ENCODE assay signal across 1 cellular context in the genomic region with DNA sequence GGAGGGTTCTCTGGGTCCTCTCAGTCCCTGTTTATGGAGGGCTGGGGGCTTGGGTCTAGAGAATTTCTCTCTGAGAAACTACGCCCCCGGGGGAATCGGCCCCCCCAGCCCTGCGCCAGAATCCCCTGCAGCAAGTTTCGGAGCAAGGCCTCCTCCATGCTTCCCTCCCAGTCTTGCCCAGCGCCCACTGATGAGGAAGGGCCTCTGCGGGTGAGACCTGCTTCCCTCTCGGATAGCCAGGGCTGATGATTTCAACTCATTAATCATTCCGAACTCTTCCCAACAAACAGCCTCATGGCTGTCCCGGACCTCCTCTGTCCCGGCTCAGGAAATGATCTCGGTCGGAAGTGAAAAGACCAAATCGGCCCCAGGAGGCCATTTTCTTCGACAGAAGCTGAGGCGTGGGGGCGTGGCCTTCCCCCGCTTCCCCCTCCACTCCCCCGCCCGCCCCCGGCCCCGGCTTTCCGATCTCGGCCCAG.
TF ChIP-seq lines count a peak whose summit lies in the region.

No MANE protein-coding gene starts in this region.

TF ChIP-seq in K562, 482 proteins besides CTCF, POLR2A, EP300 and RAD21 (continues in another document):
- TF ChIP-seq SUPT5H (IDR thresholded peaks at IDR 0.05) (peak; percentile 47), ZNF766 (CRISPR knock-in tag; conservative IDR thresholded peaks at IDR 0.05) (0 out of 2 replicates have a peak, but pooled peaks have one; percentile 30), ZNF41 (CRISPR knock-in tag; conservative IDR thresholded peaks at IDR 0.05) (peak; percentile 76; the same call in 1 of the 2 replicates), CTBP1 (IDR thresholded peaks at IDR 0.05; ENCODE audit: borderline replicate concordance) (no peak), POLR2G (IDR thresholded peaks at IDR 0.05; ENCODE audit: low read depth, low read length) (peak; percentile 11; the same call in 1 of the 2 replicates), TAF7 (tag; IDR thresholded peaks at IDR 0.05) (peak; percentile 58; the same call in 1 of the 2 replicates), RCOR1 (IDR thresholded peaks at IDR 0.05; ENCODE audit: borderline replicate concordance in 1 of 2, low read depth in 2 of 2, low read length in 2 of 2) (no peak), EP400 (IDR thresholded peaks at IDR 0.05) (0 out of 2 replicates have a peak, but pooled peaks have one; percentile 7), ZNF589 (CRISPR knock-in tag; IDR thresholded peaks at IDR 0.05; ENCODE audit: low read depth) (0 out of 2 replicates have a peak, but pooled peaks have one; percentile 5), PHF8 (IDR thresholded peaks at IDR 0.05; ENCODE audit: borderline replicate concordance, low read length) (peak; percentile 77), SRSF9 (IDR thresholded peaks at IDR 0.05; ENCODE audit: borderline replicate concordance, low read depth, low read length) (no peak), ZSCAN32 (CRISPR knock-in tag; IDR thresholded peaks at IDR 0.05) (peak; percentile 67), ELF2 (CRISPR knock-in tag; IDR thresholded peaks at IDR 0.05) (peak; percentile 68; the same call in 1 of the 2 replicates), THRAP3 (IDR thresholded peaks at IDR 0.05; ENCODE audit: borderline replicate concordance) (0 out of 2 replicates have a peak, but pooled peaks have one; percentile 2), ZFP36 (IDR thresholded peaks at IDR 0.05; ENCODE audit: low read depth, low read length, partially characterized antibody) (peak; percentile 31), POLR3G (IDR thresholded peaks at IDR 0.05; ENCODE audit: extremely low read depth, insufficient read length, insufficient replicate concordance) (no peak), PHF20 (IDR thresholded peaks at IDR 0.05; ENCODE audit: partially characterized antibody) (peak; percentile 1), C11orf30 (IDR thresholded peaks at IDR 0.05; ENCODE audit: low read depth) (0 out of 2 replicates have a peak, but pooled peaks have one; percentile 2), ZNF12 (CRISPR knock-in tag; IDR thresholded peaks at IDR 0.05) (0 out of 2 replicates have a peak, but pooled peaks have one; percentile 34), ZNF436 (CRISPR knock-in tag; IDR thresholded peaks at IDR 0.05) (0 out of 2 replicates have a peak, but pooled peaks have one; percentile 4), IFI16 (CRISPR knock-in tag; IDR thresholded peaks at IDR 0.05) (no peak), BCOR (IDR thresholded peaks at IDR 0.05) (no peak), PTRF (tag; IDR thresholded peaks at IDR 0.05) (0 out of 2 replicates have a peak, but pooled peaks have one; percentile 15), ZKSCAN1 (IDR thresholded peaks at IDR 0.05; ENCODE audit: low read depth, low read length) (no peak), ZNF699 (CRISPR knock-in tag; IDR thresholded peaks at IDR 0.05; ENCODE audit: insufficient replicate concordance) (no peak), ERF (CRISPR knock-in tag; IDR thresholded peaks at IDR 0.05) (0 out of 2 replicates have a peak, but pooled peaks have one; percentile 69), E2F3 (CRISPR knock-in tag; IDR thresholded peaks at IDR 0.05) (peak; percentile 88), DACH1 (IDR thresholded peaks at IDR 0.05; ENCODE audit: partially characterized antibody) (no peak), RNF2 (IDR thresholded peaks at IDR 0.05) (0 out of 2 replicates have a peak, but pooled peaks have one; percentile 38), TAF9B (IDR thresholded peaks at IDR 0.05; ENCODE audit: partially characterized antibody) (peak; percentile 17), MEIS2 (IDR thresholded peaks at IDR 0.05; ENCODE audit: partially characterized antibody) (no peak), ZNF586 (CRISPR knock-in tag; conservative IDR thresholded peaks at IDR 0.05) (0 out of 2 replicates have a peak, but pooled peaks have one; percentile 10), RBFOX2 (IDR thresholded peaks at IDR 0.05; ENCODE audit: low read depth, low read length) (peak; percentile 71), NFRKB (IDR thresholded peaks at IDR 0.05; ENCODE audit: low read depth) (peak; percentile 73), CBX8 (IDR thresholded peaks at IDR 0.05; ENCODE audit: borderline replicate concordance, extremely low read depth, low read depth, low read length, poor library complexity, severe bottlenecking) (no peak), DMBX1 (CRISPR knock-in tag; IDR thresholded peaks at IDR 0.05; ENCODE audit: borderline replicate concordance) (peak; percentile 70), HNRNPH1 (optimal IDR thresholded peaks at IDR 0.05; ENCODE audit: low read depth, low read length) (no peak), ZBTB17 (CRISPR knock-in tag; IDR thresholded peaks at IDR 0.05) (peak; percentile 61; the same call in 1 of the 2 replicates), SRF (CRISPR knock-in tag; IDR thresholded peaks at IDR 0.05) (peak in 1 of 2 experiments; percentile 75; a peak in 1 of 4 replicates), FOXJ2 (tag; IDR thresholded peaks at IDR 0.05) (no peak), ZFX (CRISPR knock-in tag; IDR thresholded peaks at IDR 0.05) (peak; percentile 94), BRF1 (IDR thresholded peaks at IDR 0.05; ENCODE audit: borderline replicate concordance, extremely low read depth, insufficient read length) (no peak)
- TF ChIP-seq, protein P1, sequence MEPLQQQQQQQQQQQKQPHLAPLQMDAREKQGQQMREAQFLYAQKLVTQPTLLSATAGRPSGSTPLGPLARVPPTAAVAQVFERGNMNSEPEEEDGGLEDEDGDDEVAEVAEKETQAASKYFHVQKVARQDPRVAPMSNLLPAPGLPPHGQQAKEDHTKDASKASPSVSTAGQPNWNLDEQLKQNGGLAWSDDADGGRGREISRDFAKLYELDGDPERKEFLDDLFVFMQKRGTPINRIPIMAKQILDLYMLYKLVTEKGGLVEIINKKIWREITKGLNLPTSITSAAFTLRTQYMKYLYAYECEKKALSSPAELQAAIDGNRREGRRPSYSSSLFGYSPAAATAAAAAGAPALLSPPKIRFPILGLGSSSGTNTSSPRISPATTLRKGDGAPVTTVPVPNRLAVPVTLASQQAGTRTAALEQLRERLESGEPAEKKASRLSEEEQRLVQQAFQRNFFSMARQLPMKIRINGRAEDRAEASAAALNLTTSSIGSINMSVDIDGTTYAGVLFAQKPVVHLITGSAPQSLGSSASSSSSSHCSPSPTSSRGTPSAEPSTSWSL (CRISPR knock-in tag; IDR thresholded peaks at IDR 0.05; ENCODE audit: borderline replicate concordance), result no peak
- TF ChIP-seq, protein P2, sequence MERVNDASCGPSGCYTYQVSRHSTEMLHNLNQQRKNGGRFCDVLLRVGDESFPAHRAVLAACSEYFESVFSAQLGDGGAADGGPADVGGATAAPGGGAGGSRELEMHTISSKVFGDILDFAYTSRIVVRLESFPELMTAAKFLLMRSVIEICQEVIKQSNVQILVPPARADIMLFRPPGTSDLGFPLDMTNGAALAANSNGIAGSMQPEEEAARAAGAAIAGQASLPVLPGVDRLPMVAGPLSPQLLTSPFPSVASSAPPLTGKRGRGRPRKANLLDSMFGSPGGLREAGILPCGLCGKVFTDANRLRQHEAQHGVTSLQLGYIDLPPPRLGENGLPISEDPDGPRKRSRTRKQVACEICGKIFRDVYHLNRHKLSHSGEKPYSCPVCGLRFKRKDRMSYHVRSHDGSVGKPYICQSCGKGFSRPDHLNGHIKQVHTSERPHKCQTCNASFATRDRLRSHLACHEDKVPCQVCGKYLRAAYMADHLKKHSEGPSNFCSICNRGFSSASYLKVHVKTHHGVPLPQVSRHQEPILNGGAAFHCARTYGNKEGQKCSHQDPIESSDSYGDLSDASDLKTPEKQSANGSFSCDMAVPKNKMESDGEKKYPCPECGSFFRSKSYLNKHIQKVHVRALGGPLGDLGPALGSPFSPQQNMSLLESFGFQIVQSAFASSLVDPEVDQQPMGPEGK (CRISPR knock-in tag; IDR thresholded peaks at IDR 0.05; ENCODE audit: borderline replicate concordance), result 0 out of 2 replicates have a peak, but pooled peaks have one; percentile 39
- TF ChIP-seq, protein P3, sequence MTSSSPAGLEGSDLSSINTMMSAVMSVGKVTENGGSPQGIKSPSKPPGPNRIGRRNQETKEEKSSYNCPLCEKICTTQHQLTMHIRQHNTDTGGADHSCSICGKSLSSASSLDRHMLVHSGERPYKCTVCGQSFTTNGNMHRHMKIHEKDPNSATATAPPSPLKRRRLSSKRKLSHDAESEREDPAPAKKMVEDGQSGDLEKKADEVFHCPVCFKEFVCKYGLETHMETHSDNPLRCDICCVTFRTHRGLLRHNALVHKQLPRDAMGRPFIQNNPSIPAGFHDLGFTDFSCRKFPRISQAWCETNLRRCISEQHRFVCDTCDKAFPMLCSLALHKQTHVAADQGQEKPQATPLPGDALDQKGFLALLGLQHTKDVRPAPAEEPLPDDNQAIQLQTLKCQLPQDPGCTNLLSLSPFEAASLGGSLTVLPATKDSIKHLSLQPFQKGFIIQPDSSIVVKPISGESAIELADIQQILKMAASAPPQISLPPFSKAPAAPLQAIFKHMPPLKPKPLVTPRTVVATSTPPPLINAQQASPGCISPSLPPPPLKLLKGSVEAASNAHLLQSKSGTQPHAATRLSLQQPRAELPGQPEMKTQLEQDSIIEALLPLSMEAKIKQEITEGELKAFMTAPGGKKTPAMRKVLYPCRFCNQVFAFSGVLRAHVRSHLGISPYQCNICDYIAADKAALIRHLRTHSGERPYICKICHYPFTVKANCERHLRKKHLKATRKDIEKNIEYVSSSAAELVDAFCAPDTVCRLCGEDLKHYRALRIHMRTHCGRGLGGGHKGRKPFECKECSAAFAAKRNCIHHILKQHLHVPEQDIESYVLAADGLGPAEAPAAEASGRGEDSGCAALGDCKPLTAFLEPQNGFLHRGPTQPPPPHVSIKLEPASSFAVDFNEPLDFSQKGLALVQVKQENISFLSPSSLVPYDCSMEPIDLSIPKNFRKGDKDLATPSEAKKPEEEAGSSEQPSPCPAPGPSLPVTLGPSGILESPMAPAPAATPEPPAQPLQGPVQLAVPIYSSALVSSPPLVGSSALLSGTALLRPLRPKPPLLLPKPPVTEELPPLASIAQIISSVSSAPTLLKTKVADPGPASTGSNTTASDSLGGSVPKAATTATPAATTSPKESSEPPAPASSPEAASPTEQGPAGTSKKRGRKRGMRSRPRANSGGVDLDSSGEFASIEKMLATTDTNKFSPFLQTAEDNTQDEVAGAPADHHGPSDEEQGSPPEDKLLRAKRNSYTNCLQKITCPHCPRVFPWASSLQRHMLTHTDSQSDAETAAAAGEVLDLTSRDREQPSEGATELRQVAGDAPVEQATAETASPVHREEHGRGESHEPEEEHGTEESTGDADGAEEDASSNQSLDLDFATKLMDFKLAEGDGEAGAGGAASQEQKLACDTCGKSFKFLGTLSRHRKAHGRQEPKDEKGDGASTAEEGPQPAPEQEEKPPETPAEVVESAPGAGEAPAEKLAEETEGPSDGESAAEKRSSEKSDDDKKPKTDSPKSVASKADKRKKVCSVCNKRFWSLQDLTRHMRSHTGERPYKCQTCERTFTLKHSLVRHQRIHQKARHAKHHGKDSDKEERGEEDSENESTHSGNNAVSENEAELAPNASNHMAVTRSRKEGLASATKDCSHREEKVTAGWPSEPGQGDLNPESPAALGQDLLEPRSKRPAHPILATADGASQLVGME (CRISPR knock-in tag; IDR thresholded peaks at IDR 0.05), result 0 out of 2 replicates have a peak, but pooled peaks have one; percentile 38
- TF ChIP-seq, protein P4, sequence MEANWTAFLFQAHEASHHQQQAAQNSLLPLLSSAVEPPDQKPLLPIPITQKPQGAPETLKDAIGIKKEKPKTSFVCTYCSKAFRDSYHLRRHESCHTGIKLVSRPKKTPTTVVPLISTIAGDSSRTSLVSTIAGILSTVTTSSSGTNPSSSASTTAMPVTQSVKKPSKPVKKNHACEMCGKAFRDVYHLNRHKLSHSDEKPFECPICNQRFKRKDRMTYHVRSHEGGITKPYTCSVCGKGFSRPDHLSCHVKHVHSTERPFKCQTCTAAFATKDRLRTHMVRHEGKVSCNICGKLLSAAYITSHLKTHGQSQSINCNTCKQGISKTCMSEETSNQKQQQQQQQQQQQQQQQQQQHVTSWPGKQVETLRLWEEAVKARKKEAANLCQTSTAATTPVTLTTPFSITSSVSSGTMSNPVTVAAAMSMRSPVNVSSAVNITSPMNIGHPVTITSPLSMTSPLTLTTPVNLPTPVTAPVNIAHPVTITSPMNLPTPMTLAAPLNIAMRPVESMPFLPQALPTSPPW (CRISPR knock-in tag; IDR thresholded peaks at IDR 0.05), result peak; percentile 99; the same call in 1 of the 2 replicates
- TF ChIP-seq, protein P5, sequence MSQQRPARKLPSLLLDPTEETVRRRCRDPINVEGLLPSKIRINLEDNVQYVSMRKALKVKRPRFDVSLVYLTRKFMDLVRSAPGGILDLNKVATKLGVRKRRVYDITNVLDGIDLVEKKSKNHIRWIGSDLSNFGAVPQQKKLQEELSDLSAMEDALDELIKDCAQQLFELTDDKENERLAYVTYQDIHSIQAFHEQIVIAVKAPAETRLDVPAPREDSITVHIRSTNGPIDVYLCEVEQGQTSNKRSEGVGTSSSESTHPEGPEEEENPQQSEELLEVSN (IDR thresholded peaks at IDR 0.05; ENCODE audit: borderline replicate concordance in 1 of 2, extremely low read depth in 1 of 2, insufficient read depth in 1 of 2, insufficient read length in 1 of 2, low read depth in 1 of 2, low read length in 1 of 2, poor library complexity in 1 of 2, severe bottlenecking in 1 of 2), result peak in 1 of 2 experiments; percentile 22
- TF ChIP-seq, protein P6, sequence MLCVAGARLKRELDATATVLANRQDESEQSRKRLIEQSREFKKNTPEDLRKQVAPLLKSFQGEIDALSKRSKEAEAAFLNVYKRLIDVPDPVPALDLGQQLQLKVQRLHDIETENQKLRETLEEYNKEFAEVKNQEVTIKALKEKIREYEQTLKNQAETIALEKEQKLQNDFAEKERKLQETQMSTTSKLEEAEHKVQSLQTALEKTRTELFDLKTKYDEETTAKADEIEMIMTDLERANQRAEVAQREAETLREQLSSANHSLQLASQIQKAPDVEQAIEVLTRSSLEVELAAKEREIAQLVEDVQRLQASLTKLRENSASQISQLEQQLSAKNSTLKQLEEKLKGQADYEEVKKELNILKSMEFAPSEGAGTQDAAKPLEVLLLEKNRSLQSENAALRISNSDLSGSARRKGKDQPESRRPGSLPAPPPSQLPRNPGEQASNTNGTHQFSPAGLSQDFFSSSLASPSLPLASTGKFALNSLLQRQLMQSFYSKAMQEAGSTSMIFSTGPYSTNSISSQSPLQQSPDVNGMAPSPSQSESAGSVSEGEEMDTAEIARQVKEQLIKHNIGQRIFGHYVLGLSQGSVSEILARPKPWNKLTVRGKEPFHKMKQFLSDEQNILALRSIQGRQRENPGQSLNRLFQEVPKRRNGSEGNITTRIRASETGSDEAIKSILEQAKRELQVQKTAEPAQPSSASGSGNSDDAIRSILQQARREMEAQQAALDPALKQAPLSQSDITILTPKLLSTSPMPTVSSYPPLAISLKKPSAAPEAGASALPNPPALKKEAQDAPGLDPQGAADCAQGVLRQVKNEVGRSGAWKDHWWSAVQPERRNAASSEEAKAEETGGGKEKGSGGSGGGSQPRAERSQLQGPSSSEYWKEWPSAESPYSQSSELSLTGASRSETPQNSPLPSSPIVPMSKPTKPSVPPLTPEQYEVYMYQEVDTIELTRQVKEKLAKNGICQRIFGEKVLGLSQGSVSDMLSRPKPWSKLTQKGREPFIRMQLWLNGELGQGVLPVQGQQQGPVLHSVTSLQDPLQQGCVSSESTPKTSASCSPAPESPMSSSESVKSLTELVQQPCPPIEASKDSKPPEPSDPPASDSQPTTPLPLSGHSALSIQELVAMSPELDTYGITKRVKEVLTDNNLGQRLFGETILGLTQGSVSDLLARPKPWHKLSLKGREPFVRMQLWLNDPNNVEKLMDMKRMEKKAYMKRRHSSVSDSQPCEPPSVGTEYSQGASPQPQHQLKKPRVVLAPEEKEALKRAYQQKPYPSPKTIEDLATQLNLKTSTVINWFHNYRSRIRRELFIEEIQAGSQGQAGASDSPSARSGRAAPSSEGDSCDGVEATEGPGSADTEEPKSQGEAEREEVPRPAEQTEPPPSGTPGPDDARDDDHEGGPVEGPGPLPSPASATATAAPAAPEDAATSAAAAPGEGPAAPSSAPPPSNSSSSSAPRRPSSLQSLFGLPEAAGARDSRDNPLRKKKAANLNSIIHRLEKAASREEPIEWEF (CRISPR knock-in tag; IDR thresholded peaks at IDR 0.05), result peak; percentile 37; the same call in 1 of the 2 replicates
